Comparison of ENCODE assay signal across 1 cellular context in the genomic region with DNA sequence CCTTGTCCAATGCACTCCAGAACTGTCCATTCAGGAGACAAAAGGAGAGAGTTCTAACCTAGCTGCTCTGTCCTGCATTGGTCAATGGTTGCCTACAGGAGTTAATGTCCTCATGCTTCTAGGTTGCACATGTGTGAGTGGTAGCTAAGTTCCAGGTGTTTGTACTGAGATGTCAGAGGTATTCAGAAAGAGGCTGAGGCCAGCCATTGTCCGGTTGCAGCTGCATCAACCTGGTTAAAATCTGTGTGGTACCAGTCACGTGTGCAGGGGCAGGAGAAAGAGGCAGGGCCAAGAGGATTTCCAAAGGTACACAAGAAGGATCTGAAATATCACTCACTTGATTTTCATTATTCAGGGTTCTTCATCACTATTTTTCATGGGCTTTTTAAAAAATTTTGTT.
TF ChIP-seq lines count a peak whose summit lies in the region.

No MANE protein-coding gene starts in this region.

TF ChIP-seq in WTC11, 78 proteins besides CTCF, POLR2A, EP300 and RAD21 (continued from another document):
- TF ChIP-seq, protein P1, sequence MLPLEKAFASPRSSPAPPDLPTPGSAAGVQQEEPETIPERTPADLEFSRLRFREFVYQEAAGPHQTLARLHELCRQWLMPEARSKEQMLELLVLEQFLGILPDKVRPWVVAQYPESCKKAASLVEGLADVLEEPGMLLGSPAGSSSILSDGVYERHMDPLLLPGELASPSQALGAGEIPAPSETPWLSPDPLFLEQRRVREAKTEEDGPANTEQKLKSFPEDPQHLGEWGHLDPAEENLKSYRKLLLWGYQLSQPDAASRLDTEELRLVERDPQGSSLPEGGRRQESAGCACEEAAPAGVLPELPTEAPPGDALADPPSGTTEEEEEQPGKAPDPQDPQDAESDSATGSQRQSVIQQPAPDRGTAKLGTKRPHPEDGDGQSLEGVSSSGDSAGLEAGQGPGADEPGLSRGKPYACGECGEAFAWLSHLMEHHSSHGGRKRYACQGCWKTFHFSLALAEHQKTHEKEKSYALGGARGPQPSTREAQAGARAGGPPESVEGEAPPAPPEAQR (CRISPR knock-in tag; IDR thresholded peaks at IDR 0.05) = no peak
- no peak for TF ChIP-seq NFYB (CRISPR knock-in tag; conservative IDR thresholded peaks at IDR 0.05; ENCODE audit: low read depth)
